12 cellular contexts compared by ENCODE assay signal in the genomic region with DNA sequence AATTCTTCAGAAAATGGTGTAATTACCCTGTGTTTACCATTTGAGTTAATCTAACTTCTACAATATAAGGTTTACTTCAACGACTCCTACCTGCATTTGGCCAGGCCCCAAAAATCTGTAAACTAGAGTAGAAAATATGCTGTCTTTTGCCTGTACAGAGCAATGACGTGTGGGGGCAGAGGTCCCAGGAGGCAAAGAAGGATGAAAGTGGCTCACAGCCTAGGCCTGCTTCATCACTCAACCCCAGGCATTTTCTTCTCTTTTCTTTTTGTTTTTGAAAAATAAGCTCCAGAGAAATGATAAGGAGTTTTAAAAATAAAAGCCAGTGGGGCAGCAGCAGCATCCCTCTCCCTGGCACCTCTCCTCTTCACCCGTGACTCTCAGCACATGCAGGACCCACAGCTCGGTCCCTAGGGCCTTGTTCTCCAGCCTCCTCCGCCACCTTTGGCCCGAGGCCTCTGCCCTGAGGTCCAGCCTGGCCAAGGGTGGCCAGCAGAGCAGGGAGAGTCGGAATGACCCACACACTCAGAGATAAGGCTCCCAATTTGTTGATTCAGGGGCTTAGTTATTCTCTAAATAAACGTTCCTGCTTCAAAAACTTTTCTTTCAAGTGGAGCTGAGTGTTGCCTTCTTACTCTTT.
"Had no signal": no experiment of that assay in that cellular context is flagged by ENCODE, and none has a peak within 500 bp of the region (broad histone marks: within the 10 kb centered on the region; RNA-seq: fewer than 3 reads in every experiment).

No MANE protein-coding gene starts in this region.

- H3K27me3 ChIP-seq: sigmoid colon had no signal

- H3K36me3 ChIP-seq: sigmoid colon had no signal

- H3K9me3 ChIP-seq: sigmoid colon had no signal

- H3K4me3 ChIP-seq: sigmoid colon had no signal

- H3K36me3 Mint-ChIP-seq: natural killer cell had no signal

- H3K4me1 Mint-ChIP-seq: natural killer cell had no signal

- H3K9me3 Mint-ChIP-seq: natural killer cell had no signal

- H3K27ac Mint-ChIP-seq: activated T-cell treated with anti-CD3 and anti-CD28 coated beads, Interleukin-2, amount 50 U/mL, for 72 hours; natural killer cell; progenitor cell of endocrine pancreas; T-helper 2 cell treated with Interferon-gamma antibody and Interleukin-4, amounts not matched to agents 5 μg/mL and 100 μg/mL, for 36 hours had no signal

- DNase-seq: activated CD4-positive, alpha-beta T cell treated with anti-CD3 and anti-CD28 coated beads, Interleukin-2, amount 50 U/mL, for 48 hours; activated CD4-positive, CD25-positive, alpha-beta regulatory T cell treated with anti-CD3 and anti-CD28 coated beads, Interleukin-2, amount 50 U/mL, for 72 hours; activated T-cell treated with anti-CD3 and anti-CD28 coated beads, Interleukin-2, amount 50 U/mL, for 72 hours; hypothalamus; mammary epithelial cell; natural killer cell; sigmoid colon; stimulated activated CD4-positive, alpha-beta T cell treated with anti-CD3 and anti-CD28 coated beads, Interleukin-2, amount 100 ng/mL, for 24 hours; stimulated activated naive CD4-positive, alpha-beta T cell; substantia nigra had no signal

- H3K4me1 ChIP-seq: sigmoid colon had no signal

- ATAC-seq: activated T-cell treated with anti-CD3 and anti-CD28 coated beads, Interleukin-2, amount 50 U/mL, for 72 hours; natural killer cell had no signal

- H3K4me3 Mint-ChIP-seq: activated T-cell treated with anti-CD3 and anti-CD28 coated beads, Interleukin-2, amount 50 U/mL, for 72 hours; natural killer cell; T-helper 2 cell treated with Interferon-gamma antibody and Interleukin-4, amounts not matched to agents 5 μg/mL and 100 μg/mL, for 36 hours had no signal
